12 cellular contexts compared by ENCODE assay signal in genomic region chr10:44195120-44196007, GRCh38.
DNase-seq lines count a peak whose midpoint lies in the region; ATAC-seq and TF ChIP-seq lines count a peak whose summit lies in the region.
"Had no signal": no experiment of that assay in that cellular context is flagged by ENCODE, and none has a peak within 500 bp of the region (broad histone marks: within the 10 kb centered on the region; RNA-seq: fewer than 3 reads in every experiment).

No MANE protein-coding gene starts in this region.

- POLR2A ChIA-PET in AG04450 (lab: Yijun Ruan, JAX): no interaction called here

- no peaks in the 10 kb centered on the region; the same call in 1 of the 2 replicates for H3K9me3 ChIP-seq in AG04450 (ENCODE audit: control insufficient read depth, insufficient read depth, low read length)

- H3K4me3 ChIP-seq in AG04450 (ENCODE audit: low read depth, low read length) (no peak overlapping the region), NB4 (ENCODE audit: low read depth, low read length) (no peak overlapping the region)

- H3K27ac ChIP-seq in AG04450 (ENCODE audit: low read depth, low read length) (peak overlapping the region; percentile 31), epithelial cell of prostate (no peak overlapping the region)

- TF ChIP-seq CTCF in AG04450 (IDR thresholded peaks at IDR 0.05; ENCODE audit: low read depth, low read length) (no peak), NB4 (IDR thresholded peaks at IDR 0.05; ENCODE audit: low read depth, low read length) (no peak)

- H3K27me3 ChIP-seq in AG04450 (ENCODE audit: control insufficient read depth, insufficient read depth, low read length): peaks cover 6% of the 10 kb centered on the region

- TF ChIP-seq POLR2A in NB4 (IDR thresholded peaks at IDR 0.05; ENCODE audit: extremely low read depth, insufficient read length): no peak

- no peak for ATAC-seq in HG02571 (IDR thresholded peaks at IDR 0.05; ENCODE audit: unreplicated experiment)

- DNase-seq in AG04450 (ENCODE audit: low read depth, low spot score) (peak; percentile 87), NB4 (ENCODE audit: low read depth) (peak; percentile 15), epithelial cell of prostate (ENCODE audit: low read depth, low spot score) (peak; percentile 14), mucosa of gallbladder (ENCODE audit: low spot score) (peak; percentile 82), NCI-H1694 treated with DMSO at 0.1 percent for 48 hours (lab: John Stamatoyannopoulos, UW) (no peak), NCI-H2227 (lab: John Stamatoyannopoulos, UW; ENCODE audit: unreplicated experiment) (no peak), NCI-H2227 treated with DMSO at 0.1 percent for 48 hours (lab: John Stamatoyannopoulos, UW) (no peak)
- DNase-seq: activated CD4-positive, alpha-beta memory T cell treated with anti-CD3 and anti-CD28 coated beads, Interleukin-2, amount 10 ng/mL, durations not matched to agents 7 days and 5 days; CD4-positive, CD25-positive, alpha-beta regulatory T cell; erythroblast; NCI-H774 had no signal

- CTCF ChIA-PET in AG04450 (lab: Charles Lee): interaction anchor here (0.7 kb wide), 1 partner anchor 116 kb away, joined by 3 read pairs; no protein-coding TSS in a partner anchor

Comparison
In these comparisons a context has a peak if more than half of its experiments do, and no peak if none do; other contexts are left out.
1. DNase-seq: peak in AG04450 (single experiment), NB4 (single experiment), epithelial cell of prostate (single experiment) and mucosa of gallbladder (single experiment); none in NCI-H1694 treated with DMSO at 0.1 percent for 48 hours (single experiment), NCI-H2227 (single experiment) and NCI-H2227 treated with DMSO at 0.1 percent for 48 hours (single experiment).